ENCODE assay signal across 16 cellular contexts in the genomic region with DNA sequence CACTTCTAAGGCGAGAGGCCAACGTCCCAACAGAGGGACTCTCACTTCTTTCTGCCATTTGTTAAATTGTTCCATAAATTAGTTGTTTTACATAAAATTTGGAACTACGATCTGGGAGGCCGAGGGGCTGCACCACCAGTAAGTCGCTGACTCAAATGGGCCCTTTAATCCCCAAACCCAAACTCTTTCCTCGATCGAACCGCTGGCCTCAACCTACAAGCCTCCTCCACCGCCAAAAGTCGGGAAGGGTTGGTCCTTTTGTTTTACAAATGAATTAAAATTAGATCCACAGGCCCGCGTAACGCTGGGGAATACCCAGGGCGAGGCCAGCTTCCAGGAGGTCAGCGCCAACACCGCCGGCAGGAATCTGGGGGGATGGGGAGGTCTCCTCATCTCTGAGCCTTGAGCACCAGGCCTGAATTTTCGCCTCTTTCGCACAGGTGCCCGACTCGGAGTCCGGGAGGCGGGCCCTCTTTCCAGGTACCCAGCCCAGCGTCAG. TPM values are rescaled to one million over a fixed set of nuclear protein-coding genes. Genes with fewer than 3 reads are reported as not detected.
DNase-seq lines count a peak whose midpoint lies in the region; ATAC-seq and TF ChIP-seq lines count a peak whose summit lies in the region.
"Had no signal": no experiment of that assay in that cellular context is flagged by ENCODE, and none has a peak within 500 bp of the region (broad histone marks: within the 10 kb centered on the region; RNA-seq: fewer than 3 reads in every experiment).

No MANE protein-coding gene starts in this region.

- no peaks in the 10 kb centered on the region for H3K9me3 ChIP-seq in ES-I3 (ENCODE audit: control insufficient read depth, insufficient read depth, low read length)
- no peaks in the 10 kb centered on the region for H3K9me3 ChIP-seq in HUES64 (ENCODE audit: insufficient read depth, low read depth, low read length)
- no peaks in the 10 kb centered on the region for H3K9me3 ChIP-seq in iPS-18a (ENCODE audit: control insufficient read depth, low read depth, low read length)
- H3K9me3 ChIP-seq in osteoblast (ENCODE audit: low read depth, low read length), result no peaks in the 10 kb centered on the region

- H3K4me1 ChIP-seq in ES-I3 (ENCODE audit: insufficient read depth, low read length), result peaks cover 7% of the 10 kb centered on the region; the same call in 1 of the 2 replicates
- H3K4me1 ChIP-seq in HUES64 (ENCODE audit: insufficient read depth, low read length), result peaks cover 10% of the 10 kb centered on the region; the same call in 1 of the 2 replicates
- H3K4me1 ChIP-seq in iPS-18a (ENCODE audit: control insufficient read depth, low read depth, low read length), result peaks cover 17% of the 10 kb centered on the region
- H3K4me1 ChIP-seq in osteoblast (ENCODE audit: insufficient read depth, low read length), result no peaks in the 10 kb centered on the region
- H3K4me1 ChIP-seq: BLaER1 had no signal

- H3K27me3 ChIP-seq in HUES64 (ENCODE audit: insufficient read depth, low read length), result peaks cover 89% of the 10 kb centered on the region
- H3K27me3 ChIP-seq in iPS-18a (ENCODE audit: control insufficient read depth, insufficient read depth, low read length), result peaks cover 85% of the 10 kb centered on the region
- H3K27me3 ChIP-seq in osteoblast (ENCODE audit: insufficient read depth, low read length), result peaks cover 29% of the 10 kb centered on the region

- no peaks in the 10 kb centered on the region for H3K4me1 Mint-ChIP-seq in activated T-cell treated with anti-CD3 and anti-CD28 coated beads, Interleukin-2, amount 50 U/mL, for 24 hours (ENCODE audit: low read depth)
- H3K4me1 Mint-ChIP-seq: CD8-positive, alpha-beta memory T cell had no signal

- no peak for ATAC-seq in GM18517 (IDR thresholded peaks at IDR 0.05; ENCODE audit: unreplicated experiment)

- H3K4me2 ChIP-seq in osteoblast (ENCODE audit: insufficient read depth, low read length), result no peak overlapping the region
- H3K4me2 ChIP-seq: BLaER1 had no signal

- TF ChIP-seq CTCF in osteoblast (IDR thresholded peaks at IDR 0.05; ENCODE audit: extremely low read depth, low read depth, low read length), result no peak

- no peak overlapping the region for H3K4me3 Mint-ChIP-seq in activated T-cell treated with anti-CD3 and anti-CD28 coated beads, Interleukin-2, amount 50 U/mL, for 24 hours
- H3K4me3 Mint-ChIP-seq: CD8-positive, alpha-beta memory T cell had no signal

- no peaks in the 10 kb centered on the region for H3K79me2 ChIP-seq in osteoblast (ENCODE audit: insufficient read depth, low read length)

- peaks cover 58% of the 10 kb centered on the region for H3K27me3 Mint-ChIP-seq in activated T-cell treated with anti-CD3 and anti-CD28 coated beads, Interleukin-2, amount 50 U/mL, for 24 hours

- H3K27ac ChIP-seq in HUES64 (ENCODE audit: low read depth, low read length), result no peak overlapping the region
- no peak overlapping the region for H3K27ac ChIP-seq in iPS-18a (ENCODE audit: low read length)
- no peak overlapping the region for H3K27ac ChIP-seq in osteoblast (ENCODE audit: low read depth, low read length)
- H3K27ac ChIP-seq: BLaER1 had no signal

- H3K27ac Mint-ChIP-seq in activated T-cell treated with anti-CD3 and anti-CD28 coated beads, Interleukin-2, amount 50 U/mL, for 24 hours, result no peak overlapping the region
- H3K27ac Mint-ChIP-seq: CD8-positive, alpha-beta memory T cell had no signal

- H4K20me1 ChIP-seq in osteoblast (ENCODE audit: insufficient read depth, low read length), result no peaks in the 10 kb centered on the region
- H4K20me1 ChIP-seq: BLaER1 had no signal

- DNase-seq in osteoblast (ENCODE audit: insufficient read length, low spot score, missing footprints) (peak; percentile 65), HT-29 (ENCODE audit: low spot score) (no peak)
- DNase-seq in activated CD8-positive, alpha-beta memory T cell treated with anti-CD3 and anti-CD28 coated beads for 24 hours, result no peak
- no peak for DNase-seq in activated T-cell treated with anti-CD3 and anti-CD28 coated beads, Interleukin-2, amount 50 U/mL, for 24 hours
- DNase-seq: CD8-positive, alpha-beta memory T cell; DMS79 treated with DMSO at 0.1 percent for 48 hours; MM.1S; NCI-H1092 treated with DMSO at 0.1 percent for 48 hours; NCI-H2081 treated with DMSO at 0.1 percent for 48 hours; NCI-H510A treated with DMSO at 0.1 percent for 48 hours; NCI-H82 had no signal

- H3K9ac ChIP-seq in ES-I3 (ENCODE audit: low read depth, low read length) (peak overlapping the region; percentile 63; the same call in 1 of the 2 replicates), HUES64 (ENCODE audit: low read depth, low read length) (no peak overlapping the region), iPS-18a (ENCODE audit: low read length) (no peak overlapping the region)
- H3K9ac ChIP-seq: BLaER1 had no signal

- H3K9me3 Mint-ChIP-seq in activated T-cell treated with anti-CD3 and anti-CD28 coated beads, Interleukin-2, amount 50 U/mL, for 24 hours, result no peaks in the 10 kb centered on the region

- no peaks in the 10 kb centered on the region for H3K36me3 Mint-ChIP-seq in activated T-cell treated with anti-CD3 and anti-CD28 coated beads, Interleukin-2, amount 50 U/mL, for 24 hours (ENCODE audit: low read depth)
- H3K36me3 Mint-ChIP-seq: CD8-positive, alpha-beta memory T cell had no signal

- H3K4me3 ChIP-seq in HUES64 (ENCODE audit: low read length) (peak overlapping the region; percentile 53), iPS-18a (ENCODE audit: low read length) (peak overlapping the region; percentile 54), osteoblast (ENCODE audit: insufficient read depth, low read length) (no peak overlapping the region)
- H3K4me3 ChIP-seq: BLaER1 had no signal

- WGBS in HUES64, result 4% methylated on average over 24 of the region's 24 CpGs

- H3K36me3 ChIP-seq in ES-I3 (ENCODE audit: insufficient read depth, low read length) (no peaks in the 10 kb centered on the region), HUES64 (ENCODE audit: insufficient read depth, low read length) (no peaks in the 10 kb centered on the region), iPS-18a (ENCODE audit: control insufficient read depth, low read depth, low read length) (no peaks in the 10 kb centered on the region), osteoblast (ENCODE audit: insufficient read depth, low read length) (no peaks in the 10 kb centered on the region)
- H3K36me3 ChIP-seq: BLaER1 had no signal

- no peak overlapping the region for H2AFZ ChIP-seq in osteoblast (ENCODE audit: low read length)

RNA-seq across cellular contexts. Expression of a gene that starts 1.2 kb away (rescaled TPM):
- 0.50 TPM for polyA plus RNA-seq in HUES64 (2013, experiment 1 of 2)
- polyA plus RNA-seq in HUES64 (2013, experiment 2 of 2), result 0.38 TPM
- not detected in 2 replicates for total RNA-seq in osteoblast
- total RNA-seq in HT-29 (2014; rRNA removed; shearing (Covaris generic)), result not detected in 2 replicates
- total RNA-seq: CD8-positive, alpha-beta memory T cell had no signal
- polyA plus RNA-seq: CD8-positive, alpha-beta memory T cell had no signal
